ENCODE assay signal across 8 cellular contexts in the genomic region with DNA sequence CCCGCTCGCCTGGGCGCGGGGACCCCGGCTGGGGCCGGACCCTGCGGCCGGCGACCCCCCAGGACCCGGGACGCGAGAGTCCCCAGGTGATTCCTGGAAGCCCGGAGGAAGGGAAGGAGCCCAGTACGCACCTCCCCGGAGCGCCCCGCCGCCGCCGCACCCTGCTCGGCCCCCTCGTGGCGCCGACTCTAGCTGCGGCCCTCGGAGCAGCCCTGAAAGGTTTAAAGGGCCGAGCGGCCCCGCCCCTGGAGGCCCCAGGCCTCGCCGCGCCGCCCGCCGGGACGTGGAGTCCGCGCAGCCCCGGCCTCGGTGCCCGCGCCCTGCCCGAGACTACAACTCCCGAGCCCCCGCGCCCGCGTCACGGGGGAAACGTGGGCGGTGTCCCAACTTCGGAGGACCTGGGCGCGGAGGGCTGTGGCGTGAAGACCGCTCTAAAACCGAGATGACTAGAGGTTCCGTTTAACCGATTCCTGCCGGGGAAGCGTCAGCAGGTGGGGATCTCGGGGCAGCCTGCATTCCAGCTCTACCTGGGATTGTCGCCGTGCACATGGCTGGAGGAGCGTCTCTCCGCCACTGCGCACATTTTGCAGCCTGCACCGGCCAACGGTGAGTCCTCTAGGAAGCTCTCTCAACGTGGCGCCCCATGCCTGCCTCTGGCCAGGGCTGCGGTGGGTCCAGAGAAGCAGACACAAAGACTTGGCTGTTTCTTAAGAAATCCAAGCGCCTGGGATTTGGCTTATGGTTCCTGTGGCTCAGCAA. TPM values are rescaled to one million over a fixed set of nuclear protein-coding genes. Genes with fewer than 3 reads are reported as not detected.
DNase-seq lines count a peak whose midpoint lies in the region; ATAC-seq and FAIRE-seq lines count a peak whose summit lies in the region.

A gene with protein sequence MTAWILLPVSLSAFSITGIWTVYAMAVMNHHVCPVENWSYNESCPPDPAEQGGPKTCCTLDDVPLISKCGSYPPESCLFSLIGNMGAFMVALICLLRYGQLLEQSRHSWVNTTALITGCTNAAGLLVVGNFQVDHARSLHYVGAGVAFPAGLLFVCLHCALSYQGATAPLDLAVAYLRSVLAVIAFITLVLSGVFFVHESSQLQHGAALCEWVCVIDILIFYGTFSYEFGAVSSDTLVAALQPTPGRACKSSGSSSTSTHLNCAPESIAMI (minus strand): TSS at position 223 of the 759 bp plus-strand sequence. CDS start 750 bp downstream, outside the sequence.

- DNase-seq in DMS53 (lab: John Stamatoyannopoulos, UW) (peak; percentile 99), HuH-7 (ENCODE audit: low spot score) (peak; percentile 91), RCC 7860 (ENCODE audit: low spot score) (peak; percentile 66), fibroblast of gingiva (ENCODE audit: low read depth) (peak; percentile 88), naive B cell (peak; percentile 92)
- peak; percentile 80 for DNase-seq in activated T-helper 1 cell treated with anti-CD3 and anti-CD28 coated beads, Interleukin-12 subunit alpha, Interleukin-12 subunit beta, Interleukin-2, Interleukin-4 antibody, amounts not matched to agents 30 ng/mL and 10 ng/mL and 1 ng/mL, durations not matched to agents 14 hours and 24 hours and 36 hours (ENCODE audit: low spot score)

- peak within 1 kb of the TSS; percentile 35 for H3K27ac Mint-ChIP-seq in activated T-helper 1 cell treated with anti-CD3 and anti-CD28 coated beads, Interleukin-12 subunit alpha, Interleukin-12 subunit beta, Interleukin-2, Interleukin-4 antibody, amounts not matched to agents 30 ng/mL and 10 ng/mL and 1 ng/mL, durations not matched to agents 14 hours and 24 hours and 36 hours
- peak within 1 kb of the TSS; percentile 76 to 92 (median 81) for H3K27ac Mint-ChIP-seq in naive B cell
- H3K27ac Mint-ChIP-seq in stimulated activated memory B cell treated with anti-CD40 and anti-IgM and Interleukin-4, amounts not matched to agents 10 μg/mL and 1 μg/mL and 100 μg/mL, for 72 hours, result peak within 1 kb of the TSS; percentile 91

- no peak for FAIRE-seq in RCC 7860 (lab: Jason Lieb, UNC)

- intact Hi-C loops in activated T-helper 1 cell treated with anti-CD3 and anti-CD28 coated beads, Interleukin-12 subunit alpha, Interleukin-12 subunit beta, Interleukin-2, Interleukin-4 antibody, amounts not matched to agents 30 ng/mL and 10 ng/mL and 1 ng/mL, durations not matched to agents 14 hours and 24 hours and 36 hours (cut with micrococcal nuclease), result loop anchor here (1.0 to 2.0 kb wide), 7 partner anchors 7 to 184 kb away; a partner anchor contains a TSS

- H3K36me3 Mint-ChIP-seq in activated T-helper 1 cell treated with anti-CD3 and anti-CD28 coated beads, Interleukin-12 subunit alpha, Interleukin-12 subunit beta, Interleukin-2, Interleukin-4 antibody, amounts not matched to agents 30 ng/mL and 10 ng/mL and 1 ng/mL, durations not matched to agents 14 hours and 24 hours and 36 hours (ENCODE audit: low read depth), result peaks cover 13% of the 10 kb centered on the region
- H3K36me3 Mint-ChIP-seq in naive B cell, result no peaks in the 10 kb centered on the region
- H3K36me3 Mint-ChIP-seq in stimulated activated memory B cell treated with anti-CD40 and anti-IgM and Interleukin-4, amounts not matched to agents 10 μg/mL and 1 μg/mL and 100 μg/mL, for 72 hours, result peaks cover 15% of the 10 kb centered on the region

- H3K27me3 Mint-ChIP-seq in activated T-helper 1 cell treated with anti-CD3 and anti-CD28 coated beads, Interleukin-12 subunit alpha, Interleukin-12 subunit beta, Interleukin-2, Interleukin-4 antibody, amounts not matched to agents 30 ng/mL and 10 ng/mL and 1 ng/mL, durations not matched to agents 14 hours and 24 hours and 36 hours (ENCODE audit: insufficient read depth), result no peaks in the 10 kb centered on the region
- H3K27me3 Mint-ChIP-seq in naive B cell, result no peaks in the 10 kb centered on the region
- H3K27me3 Mint-ChIP-seq in stimulated activated memory B cell treated with anti-CD40 and anti-IgM and Interleukin-4, amounts not matched to agents 10 μg/mL and 1 μg/mL and 100 μg/mL, for 72 hours, result no peaks in the 10 kb centered on the region

- H3K9me3 Mint-ChIP-seq in activated T-helper 1 cell treated with anti-CD3 and anti-CD28 coated beads, Interleukin-12 subunit alpha, Interleukin-12 subunit beta, Interleukin-2, Interleukin-4 antibody, amounts not matched to agents 30 ng/mL and 10 ng/mL and 1 ng/mL, durations not matched to agents 14 hours and 24 hours and 36 hours, result no peaks in the 10 kb centered on the region
- H3K9me3 Mint-ChIP-seq in naive B cell, result no peaks in the 10 kb centered on the region
- no peaks in the 10 kb centered on the region for H3K9me3 Mint-ChIP-seq in stimulated activated memory B cell treated with anti-CD40 and anti-IgM and Interleukin-4, amounts not matched to agents 10 μg/mL and 1 μg/mL and 100 μg/mL, for 72 hours

- H3K4me1 Mint-ChIP-seq in activated T-helper 1 cell treated with anti-CD3 and anti-CD28 coated beads, Interleukin-12 subunit alpha, Interleukin-12 subunit beta, Interleukin-2, Interleukin-4 antibody, amounts not matched to agents 30 ng/mL and 10 ng/mL and 1 ng/mL, durations not matched to agents 14 hours and 24 hours and 36 hours (ENCODE audit: low read depth), result peaks cover 11% of the 10 kb centered on the region
- peaks cover 16 to 54% (median 43%) of the 10 kb centered on the region in 3 donors for H3K4me1 Mint-ChIP-seq in naive B cell
- H3K4me1 Mint-ChIP-seq in stimulated activated memory B cell treated with anti-CD40 and anti-IgM and Interleukin-4, amounts not matched to agents 10 μg/mL and 1 μg/mL and 100 μg/mL, for 72 hours, result peaks cover 47% of the 10 kb centered on the region

- peak within 1 kb of the TSS; percentile 87 for H3K4me3 Mint-ChIP-seq in activated T-helper 1 cell treated with anti-CD3 and anti-CD28 coated beads, Interleukin-12 subunit alpha, Interleukin-12 subunit beta, Interleukin-2, Interleukin-4 antibody, amounts not matched to agents 30 ng/mL and 10 ng/mL and 1 ng/mL, durations not matched to agents 14 hours and 24 hours and 36 hours
- peak within 1 kb of the TSS; percentile 84 to 96 (median 92) for H3K4me3 Mint-ChIP-seq in naive B cell
- peak within 1 kb of the TSS; percentile 92 for H3K4me3 Mint-ChIP-seq in stimulated activated memory B cell treated with anti-CD40 and anti-IgM and Interleukin-4, amounts not matched to agents 10 μg/mL and 1 μg/mL and 100 μg/mL, for 72 hours

- ATAC-seq in GM21526 (IDR thresholded peaks at IDR 0.05; ENCODE audit: low FRiP score, unreplicated experiment), result peak; percentile 88
- ATAC-seq in naive B cell (ENCODE audit: low read depth in 2 of 2), result peak; percentile 97
- ATAC-seq in stimulated activated memory B cell treated with anti-CD40 and anti-IgM and Interleukin-4, amounts not matched to agents 10 μg/mL and 1 μg/mL and 100 μg/mL, for 72 hours, result peak; percentile 99

RNA-seq across cellular contexts. Expression of the gene that starts here (rescaled TPM):
- total RNA-seq in activated T-helper 1 cell treated with anti-CD3 and anti-CD28 coated beads, Interleukin-12 subunit alpha, Interleukin-12 subunit beta, Interleukin-2, Interleukin-4 antibody, amounts not matched to agents 30 ng/mL and 10 ng/mL and 1 ng/mL, durations not matched to agents 14 hours and 24 hours and 36 hours, result 7.0 and 8.9 TPM in 2 replicates
- polyA plus RNA-seq in naive B cell (ENCODE audit: low read depth in 6 of 6), result 10 to 100 TPM; 11.8 to 25.0 (median 14.5) TPM

Comparison
In these comparisons a context has a peak if more than half of its experiments do, and no peak if none do; other contexts are left out.
1. Peak in every context shown above with its lines: DNase-seq and ATAC-seq.
2. H3K27ac Mint-ChIP-seq: peak in every context shown above with its lines; median percentile 91 in stimulated activated memory B cell treated with anti-CD40 and anti-IgM and Interleukin-4, amounts not matched to agents 10 μg/mL and 1 μg/mL and 100 μg/mL, for 72 hours; 81 in naive B cell; 35 in activated T-helper 1 cell treated with anti-CD3 and anti-CD28 coated beads, Interleukin-12 subunit alpha, Interleukin-12 subunit beta, Interleukin-2, Interleukin-4 antibody, amounts not matched to agents 30 ng/mL and 10 ng/mL and 1 ng/mL, durations not matched to agents 14 hours and 24 hours and 36 hours.